Comparison of ENCODE assay signal across 25 cellular contexts in genomic region chr7:97008275-97008917, GRCh38. TPM values are rescaled to one million over a fixed set of nuclear protein-coding genes. Genes with fewer than 3 reads are reported as not detected.
A peak's percentile ranks its signal among the peaks of the same experiment; 100 is the strongest.
DNase-seq lines count a peak whose midpoint lies in the region; ATAC-seq and TF ChIP-seq lines count a peak whose summit lies in the region.
"Had no signal": no experiment of that assay in that cellular context is flagged by ENCODE, and none has a peak within 500 bp of the region (broad histone marks: within the 10 kb centered on the region; RNA-seq: fewer than 3 reads in every experiment).

No MANE protein-coding gene starts in this region.

- intact Hi-C loops in posterior vena cava (cut with DNase I): no loop called here

- no peaks in the 10 kb centered on the region for H3K9me3 Mint-ChIP-seq in activated naive CD4-positive, alpha-beta T cell treated with anti-CD3 and anti-CD28 coated beads, Interleukin-2, amount 10 ng/mL, durations not matched to agents 7 days and 5 days
- H3K9me3 Mint-ChIP-seq in brain: peaks cover 0 to 30% (median 5%) of the 10 kb centered on the region in 5 experiments
- H3K9me3 Mint-ChIP-seq: CD4-positive, alpha-beta T cell had no signal

- no peaks in the 10 kb centered on the region for H3K9me3 ChIP-seq in iPS-15b (ENCODE audit: control insufficient read depth, insufficient read depth, low read length)
- H3K9me3 ChIP-seq: SJSA1 had no signal

- no peak for TF ChIP-seq CTCF in brain (conservative IDR thresholded peaks at IDR 0.05)

- DNase-seq in activated naive CD4-positive, alpha-beta T cell treated with anti-CD3 and anti-CD28 coated beads, Interleukin-2, amount 10 ng/mL, durations not matched to agents 7 days and 5 days: no peak
- DNase-seq in activated naive CD4-positive, alpha-beta T cell treated with anti-CD3 and anti-CD28 coated beads, Interleukin-2, amount 50 U/mL, for 16 hours: no peak
- DNase-seq in posterior vena cava (ENCODE audit: low spot score): no peak
- DNase-seq: AML-193; CD4-positive, alpha-beta T cell; DMS53; GOT3; Karpas-422; NCI-H1092; NCI-H1436 treated with DMSO at 0.1 percent for 48 hours; NCI-H187 treated with DMSO at 0.1 percent for 48 hours; NCI-H2171 treated with DMSO at 0.1 percent for 48 hours; NCI-H345; NCI-H510A treated with DMSO at 0.1 percent for 48 hours; NCI-H774; Right ventricle myocardium superior; RPMI8226 had no signal

- H3K4me1 ChIP-seq in iPS-15b (ENCODE audit: control insufficient read depth, insufficient read depth, low read length): peaks cover 5% of the 10 kb centered on the region

- no peak for ATAC-seq in GM18873 (IDR thresholded peaks at IDR 0.05; ENCODE audit: low FRiP score, unreplicated experiment)
- no peak for ATAC-seq in HG03045 (IDR thresholded peaks at IDR 0.05; ENCODE audit: unreplicated experiment)
- ATAC-seq: HCT116 had no signal

- no peaks in the 10 kb centered on the region for H3K36me3 ChIP-seq in iPS-15b (ENCODE audit: control insufficient read depth, insufficient read depth, low read length)
- H3K36me3 ChIP-seq: BLaER1 treated with 17β-estradiol and CSF1 and Interleukin-3, amounts not matched to agents 10 nM and 100 nM had no signal

- H3K27me3 Mint-ChIP-seq in activated naive CD4-positive, alpha-beta T cell treated with anti-CD3 and anti-CD28 coated beads, Interleukin-2, amount 10 ng/mL, durations not matched to agents 7 days and 5 days: peaks cover 94% of the 10 kb centered on the region
- H3K27me3 Mint-ChIP-seq in brain: peaks cover 97% of the 10 kb centered on the region

- H3K27ac Mint-ChIP-seq in activated naive CD4-positive, alpha-beta T cell treated with anti-CD3 and anti-CD28 coated beads, Interleukin-2, amount 10 ng/mL, durations not matched to agents 7 days and 5 days: peak overlapping the region; percentile 45
- peak overlapping the region in 2 of 5 experiments; percentile 93 to 96 for H3K27ac Mint-ChIP-seq in brain
- H3K27ac Mint-ChIP-seq: CD4-positive, alpha-beta T cell had no signal

- H3K27me3 ChIP-seq in iPS-15b (ENCODE audit: control insufficient read depth, insufficient read depth, low read length): peaks cover 89% of the 10 kb centered on the region
- H3K27me3 ChIP-seq: SJSA1 had no signal

- CTCF ChIA-PET in activated naive CD4-positive, alpha-beta T cell treated with anti-CD3 and anti-CD28 coated beads, Interleukin-2, amount 10 ng/mL, durations not matched to agents 7 days and 5 days (lab: Charles Lee): interaction anchor here (0.7 to 2.7 kb wide), 3 partner anchors 8 to 20 kb away, joined by 3 to 9 read pairs (median 5); no protein-coding TSS in a partner anchor

- peaks cover 1% of the 10 kb centered on the region for H3K36me3 Mint-ChIP-seq in activated naive CD4-positive, alpha-beta T cell treated with anti-CD3 and anti-CD28 coated beads, Interleukin-2, amount 10 ng/mL, durations not matched to agents 7 days and 5 days
- peaks cover 39% of the 10 kb centered on the region for H3K36me3 Mint-ChIP-seq in brain

- no peak overlapping the region for H3K9ac ChIP-seq in iPS-15b (ENCODE audit: low read depth, low read length)
- H3K9ac ChIP-seq: BLaER1 treated with 17β-estradiol and CSF1 and Interleukin-3, amounts not matched to agents 10 nM and 100 nM had no signal

- H3K4me3 ChIP-seq in iPS-15b (ENCODE audit: low read depth, low read length): peak overlapping the region; percentile 42
- H3K4me3 ChIP-seq: BLaER1 treated with 17β-estradiol and CSF1 and Interleukin-3, amounts not matched to agents 10 nM and 100 nM; SJSA1 had no signal

- H3K4me1 Mint-ChIP-seq in activated naive CD4-positive, alpha-beta T cell treated with anti-CD3 and anti-CD28 coated beads, Interleukin-2, amount 10 ng/mL, durations not matched to agents 7 days and 5 days: peaks cover 12% of the 10 kb centered on the region
- H3K4me1 Mint-ChIP-seq in brain: peaks cover 16% of the 10 kb centered on the region

- no peak overlapping the region for H3K4me3 Mint-ChIP-seq in activated naive CD4-positive, alpha-beta T cell treated with anti-CD3 and anti-CD28 coated beads, Interleukin-2, amount 10 ng/mL, durations not matched to agents 7 days and 5 days
- peak overlapping the region in 3 of 5 experiments; percentile 79 to 86 (median 83) for H3K4me3 Mint-ChIP-seq in brain
- H3K4me3 Mint-ChIP-seq: CD4-positive, alpha-beta T cell had no signal

RNA-seq across cellular contexts. Expression of gene DLX6, which starts 3.0 kb away (rescaled TPM):
- 5.5 TPM for polyA plus RNA-seq in brain (ENCODE audit: insufficient read depth, low read depth, low replicate concordance)
- total RNA-seq in posterior vena cava: 1 to 10 TPM; 1.5 to 2.0 TPM
- total RNA-seq: CD4-positive, alpha-beta T cell; G401; Right ventricle myocardium superior had no signal

RNA-seq across cellular contexts. Expression of gene DLX5, which starts 16.2 kb away (rescaled TPM):
- 8.8 TPM for polyA plus RNA-seq in brain (ENCODE audit: insufficient read depth, low read depth, low replicate concordance)
- 1 to 10 TPM; 4.8 to 4.9 TPM for total RNA-seq in posterior vena cava
- total RNA-seq: CD4-positive, alpha-beta T cell; G401; Right ventricle myocardium superior had no signal
